In the genomic region with DNA sequence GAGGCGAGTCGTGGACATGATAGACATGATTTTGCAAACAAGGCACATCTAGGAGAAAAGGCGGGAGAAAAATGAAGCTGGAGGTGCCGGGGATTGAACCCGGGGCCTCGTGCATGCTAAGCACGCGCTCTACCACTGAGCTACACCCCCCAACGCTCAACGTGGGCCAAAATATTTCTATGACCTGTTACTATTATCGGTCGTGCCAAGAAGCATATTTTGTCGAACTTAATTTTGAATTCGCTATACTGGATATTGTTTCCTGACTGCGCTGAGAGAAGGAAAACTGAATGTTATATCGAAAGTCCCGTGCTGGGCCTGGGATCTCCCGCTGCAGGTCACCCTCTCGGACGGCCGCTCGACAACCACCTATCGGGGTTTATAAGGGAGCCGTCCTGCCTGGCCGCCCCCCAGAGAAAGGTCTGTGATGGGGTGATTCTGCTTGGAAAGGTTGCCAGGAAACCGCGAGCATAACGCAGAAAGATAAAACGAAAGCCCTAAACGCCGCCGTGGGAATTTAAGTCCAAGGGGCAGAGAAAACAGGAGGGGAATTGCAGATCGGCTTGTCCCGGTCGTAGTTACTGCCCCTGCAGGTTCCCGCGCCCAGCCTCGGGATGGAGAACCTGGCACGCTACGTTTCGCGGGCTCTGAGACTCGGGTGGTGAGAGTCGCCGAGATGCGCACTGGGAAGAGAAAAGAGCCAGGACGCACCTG, we compare ENCODE assay signal across 1 cellular context.
A peak's percentile ranks its signal among the peaks of the same experiment; 100 is the strongest.
TF ChIP-seq lines count a peak whose summit lies in the region.

No MANE protein-coding gene starts in this region.

TF ChIP-seq in HEK293, 187 proteins besides CTCF, POLR2A, EP300 and RAD21 (continued from another document and continues in another):
- TF ChIP-seq ZNF280C (tag by site-specific recombination; IDR thresholded peaks at IDR 0.05): no peak
- TF ChIP-seq TRIM28 (IDR thresholded peaks at IDR 0.05; ENCODE audit: borderline replicate concordance, low read length): no peak; the same call in 1 of the 2 replicates
- TF ChIP-seq ZNF37A (tag by site-specific recombination; IDR thresholded peaks at IDR 0.05): peak; percentile 73
- TF ChIP-seq, protein P1, sequence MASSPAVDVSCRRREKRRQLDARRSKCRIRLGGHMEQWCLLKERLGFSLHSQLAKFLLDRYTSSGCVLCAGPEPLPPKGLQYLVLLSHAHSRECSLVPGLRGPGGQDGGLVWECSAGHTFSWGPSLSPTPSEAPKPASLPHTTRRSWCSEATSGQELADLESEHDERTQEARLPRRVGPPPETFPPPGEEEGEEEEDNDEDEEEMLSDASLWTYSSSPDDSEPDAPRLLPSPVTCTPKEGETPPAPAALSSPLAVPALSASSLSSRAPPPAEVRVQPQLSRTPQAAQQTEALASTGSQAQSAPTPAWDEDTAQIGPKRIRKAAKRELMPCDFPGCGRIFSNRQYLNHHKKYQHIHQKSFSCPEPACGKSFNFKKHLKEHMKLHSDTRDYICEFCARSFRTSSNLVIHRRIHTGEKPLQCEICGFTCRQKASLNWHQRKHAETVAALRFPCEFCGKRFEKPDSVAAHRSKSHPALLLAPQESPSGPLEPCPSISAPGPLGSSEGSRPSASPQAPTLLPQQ (tag by site-specific recombination; IDR thresholded peaks at IDR 0.05): peak; percentile 61; the same call in 1 of the 2 replicates
- peak; percentile 65; the same call in 1 of the 2 replicates for TF ChIP-seq KLF10 (tag by site-specific recombination; IDR thresholded peaks at IDR 0.05)
- no peak for TF ChIP-seq KLF1 (tag by site-specific recombination; IDR thresholded peaks at IDR 0.05)
- TF ChIP-seq PBX3 (CRISPR knock-in tag; IDR thresholded peaks at IDR 0.05): peak; percentile 65; the same call in 1 of the 2 replicates
- peak; percentile 58 for TF ChIP-seq ZFP69B (tag by site-specific recombination; IDR thresholded peaks at IDR 0.05)
- TF ChIP-seq ZNF155 (tag by site-specific recombination; IDR thresholded peaks at IDR 0.05): no peak
- TF ChIP-seq ZNF292 (tag by site-specific recombination; IDR thresholded peaks at IDR 0.05; ENCODE audit: borderline replicate concordance, low read depth): no peak
- TF ChIP-seq EGR2 (tag by site-specific recombination; IDR thresholded peaks at IDR 0.05; ENCODE audit: low read depth): no peak
- TF ChIP-seq ZNF660 (tag by site-specific recombination; IDR thresholded peaks at IDR 0.05): peak; percentile 86
- no peak for TF ChIP-seq SALL2 (tag by site-specific recombination; IDR thresholded peaks at IDR 0.05; ENCODE audit: borderline replicate concordance)
- TF ChIP-seq ZBTB1 (tag by site-specific recombination; IDR thresholded peaks at IDR 0.05): no peak
- TF ChIP-seq, protein P2, sequence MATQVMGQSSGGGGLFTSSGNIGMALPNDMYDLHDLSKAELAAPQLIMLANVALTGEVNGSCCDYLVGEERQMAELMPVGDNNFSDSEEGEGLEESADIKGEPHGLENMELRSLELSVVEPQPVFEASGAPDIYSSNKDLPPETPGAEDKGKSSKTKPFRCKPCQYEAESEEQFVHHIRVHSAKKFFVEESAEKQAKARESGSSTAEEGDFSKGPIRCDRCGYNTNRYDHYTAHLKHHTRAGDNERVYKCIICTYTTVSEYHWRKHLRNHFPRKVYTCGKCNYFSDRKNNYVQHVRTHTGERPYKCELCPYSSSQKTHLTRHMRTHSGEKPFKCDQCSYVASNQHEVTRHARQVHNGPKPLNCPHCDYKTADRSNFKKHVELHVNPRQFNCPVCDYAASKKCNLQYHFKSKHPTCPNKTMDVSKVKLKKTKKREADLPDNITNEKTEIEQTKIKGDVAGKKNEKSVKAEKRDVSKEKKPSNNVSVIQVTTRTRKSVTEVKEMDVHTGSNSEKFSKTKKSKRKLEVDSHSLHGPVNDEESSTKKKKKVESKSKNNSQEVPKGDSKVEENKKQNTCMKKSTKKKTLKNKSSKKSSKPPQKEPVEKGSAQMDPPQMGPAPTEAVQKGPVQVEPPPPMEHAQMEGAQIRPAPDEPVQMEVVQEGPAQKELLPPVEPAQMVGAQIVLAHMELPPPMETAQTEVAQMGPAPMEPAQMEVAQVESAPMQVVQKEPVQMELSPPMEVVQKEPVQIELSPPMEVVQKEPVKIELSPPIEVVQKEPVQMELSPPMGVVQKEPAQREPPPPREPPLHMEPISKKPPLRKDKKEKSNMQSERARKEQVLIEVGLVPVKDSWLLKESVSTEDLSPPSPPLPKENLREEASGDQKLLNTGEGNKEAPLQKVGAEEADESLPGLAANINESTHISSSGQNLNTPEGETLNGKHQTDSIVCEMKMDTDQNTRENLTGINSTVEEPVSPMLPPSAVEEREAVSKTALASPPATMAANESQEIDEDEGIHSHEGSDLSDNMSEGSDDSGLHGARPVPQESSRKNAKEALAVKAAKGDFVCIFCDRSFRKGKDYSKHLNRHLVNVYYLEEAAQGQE (tag by site-specific recombination; IDR thresholded peaks at IDR 0.05): no peak
- peak; percentile 63 for TF ChIP-seq TCF7L2 (IDR thresholded peaks at IDR 0.05; ENCODE audit: borderline replicate concordance, low read depth, low read length)
- TF ChIP-seq REPIN1 (tag by site-specific recombination; IDR thresholded peaks at IDR 0.05; ENCODE audit: low read depth): no peak; the same call in none of the 2 replicates
- TF ChIP-seq ZNF391 (tag by site-specific recombination; IDR thresholded peaks at IDR 0.05; ENCODE audit: borderline replicate concordance, low read depth): peak; percentile 48; the same call in 1 of the 2 replicates
- peak; percentile 67 for TF ChIP-seq ZBTB26 (tag by site-specific recombination; optimal IDR thresholded peaks at IDR 0.05)
- TF ChIP-seq, protein P3, sequence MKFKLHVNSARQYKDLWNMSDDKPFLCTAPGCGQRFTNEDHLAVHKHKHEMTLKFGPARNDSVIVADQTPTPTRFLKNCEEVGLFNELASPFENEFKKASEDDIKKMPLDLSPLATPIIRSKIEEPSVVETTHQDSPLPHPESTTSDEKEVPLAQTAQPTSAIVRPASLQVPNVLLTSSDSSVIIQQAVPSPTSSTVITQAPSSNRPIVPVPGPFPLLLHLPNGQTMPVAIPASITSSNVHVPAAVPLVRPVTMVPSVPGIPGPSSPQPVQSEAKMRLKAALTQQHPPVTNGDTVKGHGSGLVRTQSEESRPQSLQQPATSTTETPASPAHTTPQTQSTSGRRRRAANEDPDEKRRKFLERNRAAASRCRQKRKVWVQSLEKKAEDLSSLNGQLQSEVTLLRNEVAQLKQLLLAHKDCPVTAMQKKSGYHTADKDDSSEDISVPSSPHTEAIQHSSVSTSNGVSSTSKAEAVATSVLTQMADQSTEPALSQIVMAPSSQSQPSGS (tag by site-specific recombination; IDR thresholded peaks at IDR 0.05; ENCODE audit: low read depth): no peak
- peak; percentile 71 for TF ChIP-seq PRDM1 (tag by site-specific recombination; IDR thresholded peaks at IDR 0.05)
- TF ChIP-seq ZNF777 (tag by site-specific recombination; IDR thresholded peaks at IDR 0.05; ENCODE audit: borderline replicate concordance): 0 out of 2 replicates have a peak, but pooled peaks have one; percentile 36
- TF ChIP-seq ZNF394 (tag by site-specific recombination; IDR thresholded peaks at IDR 0.05; ENCODE audit: borderline replicate concordance): peak; percentile 55; the same call in 1 of the 2 replicates
- peak; percentile 43 for TF ChIP-seq SETDB1 (IDR thresholded peaks at IDR 0.05; ENCODE audit: insufficient read length, low read length)
- no peak for TF ChIP-seq ZNF654 (tag by site-specific recombination; IDR thresholded peaks at IDR 0.05; ENCODE audit: low read depth)
- TF ChIP-seq ZNF16 (tag by site-specific recombination; IDR thresholded peaks at IDR 0.05; ENCODE audit: low read depth): no peak
- TF ChIP-seq ZNF585B (tag by site-specific recombination; IDR thresholded peaks at IDR 0.05): no peak
- TF ChIP-seq ZSCAN30 (tag by site-specific recombination; IDR thresholded peaks at IDR 0.05): peak; percentile 89
- TF ChIP-seq ZNF366 (tag by site-specific recombination; conservative IDR thresholded peaks at IDR 0.05): peak; percentile 2; the same call in 1 of the 2 replicates
- no peak for TF ChIP-seq ZSCAN16 (tag by site-specific recombination; IDR thresholded peaks at IDR 0.05)
- peak; percentile 82 for TF ChIP-seq ZNF639 (tag by site-specific recombination; IDR thresholded peaks at IDR 0.05)
- TF ChIP-seq ZBTB21 (tag by site-specific recombination; IDR thresholded peaks at IDR 0.05): 0 out of 2 replicates have a peak, but pooled peaks have one; percentile 24
- TF ChIP-seq HOXA7 (CRISPR knock-in tag; IDR thresholded peaks at IDR 0.05; ENCODE audit: borderline replicate concordance): no peak
- TF ChIP-seq ZNF341 (tag by site-specific recombination; IDR thresholded peaks at IDR 0.05; ENCODE audit: low read depth): no peak
- TF ChIP-seq ZNF140 (tag by site-specific recombination; IDR thresholded peaks at IDR 0.05): peak; percentile 90
- TF ChIP-seq ZNF221 (tag by site-specific recombination; IDR thresholded peaks at IDR 0.05; ENCODE audit: borderline replicate concordance): no peak
- peak; percentile 38; the same call in 1 of the 2 replicates for TF ChIP-seq ZNF10 (tag by site-specific recombination; IDR thresholded peaks at IDR 0.05)
- no peak for TF ChIP-seq AEBP2 (tag by site-specific recombination; IDR thresholded peaks at IDR 0.05; ENCODE audit: borderline replicate concordance)
- TF ChIP-seq GLIS2 (tag by site-specific recombination; IDR thresholded peaks at IDR 0.05): peak; percentile 58
- TF ChIP-seq HOXC10 (CRISPR knock-in tag; IDR thresholded peaks at IDR 0.05): no peak
- no peak for TF ChIP-seq ZNF530 (tag by site-specific recombination; IDR thresholded peaks at IDR 0.05; ENCODE audit: low read depth)
- peak; percentile 71 for TF ChIP-seq ZEB2 (tag by site-specific recombination; IDR thresholded peaks at IDR 0.05)
- TF ChIP-seq, protein P4, sequence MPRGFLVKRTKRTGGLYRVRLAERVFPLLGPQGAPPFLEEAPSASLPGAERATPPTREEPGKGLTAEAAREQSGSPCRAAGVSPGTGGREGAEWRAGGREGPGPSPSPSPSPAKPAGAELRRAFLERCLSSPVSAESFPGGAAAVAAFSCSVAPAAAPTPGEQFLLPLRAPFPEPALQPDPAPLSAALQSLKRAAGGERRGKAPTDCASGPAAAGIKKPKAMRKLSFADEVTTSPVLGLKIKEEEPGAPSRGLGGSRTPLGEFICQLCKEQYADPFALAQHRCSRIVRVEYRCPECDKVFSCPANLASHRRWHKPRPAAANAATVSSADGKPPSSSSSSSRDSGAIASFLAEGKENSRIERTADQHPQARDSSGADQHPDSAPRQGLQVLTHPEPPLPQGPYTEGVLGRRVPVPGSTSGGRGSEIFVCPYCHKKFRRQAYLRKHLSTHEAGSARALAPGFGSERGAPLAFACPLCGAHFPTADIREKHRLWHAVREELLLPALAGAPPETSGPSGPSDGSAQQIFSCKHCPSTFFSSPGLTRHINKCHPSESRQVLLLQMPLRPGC (tag by site-specific recombination; IDR thresholded peaks at IDR 0.05): 0 out of 2 replicates have a peak, but pooled peaks have one; percentile 21
- no peak for TF ChIP-seq ZNF768 (tag by site-specific recombination; IDR thresholded peaks at IDR 0.05)
- TF ChIP-seq ZNF112 (tag by site-specific recombination; IDR thresholded peaks at IDR 0.05): no peak
